23 cellular contexts compared by ENCODE assay signal in the genomic region with DNA sequence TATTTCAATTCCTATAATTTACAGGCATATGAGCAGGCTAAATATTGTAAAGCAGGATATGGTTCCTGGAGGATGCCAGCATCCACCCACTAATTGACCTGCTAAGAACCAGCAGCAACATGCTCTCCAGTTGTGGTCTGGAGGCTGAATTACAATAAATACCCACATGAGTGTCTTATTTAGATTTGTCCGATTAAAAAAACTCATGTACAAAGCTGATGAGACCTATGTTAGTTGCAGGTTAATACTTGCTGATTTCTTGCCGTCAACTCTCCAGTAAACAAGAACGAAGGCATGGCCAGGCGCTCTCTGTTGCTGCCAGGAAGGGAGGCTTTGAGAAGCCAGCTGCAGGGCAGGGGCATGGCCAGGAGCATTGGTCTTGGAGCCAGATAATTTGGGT.
"Had no signal": no experiment of that assay in that cellular context is flagged by ENCODE, and none has a peak within 500 bp of the region (broad histone marks: within the 10 kb centered on the region; RNA-seq: fewer than 3 reads in every experiment).

No MANE protein-coding gene starts in this region.

- ATAC-seq: activated CD8-positive, alpha-beta T cell treated with anti-CD3 and anti-CD28 coated beads, Interleukin-2, amount 10 ng/mL, durations not matched to agents 7 days and 5 days; activated T-helper 17 cell treated with anti-CD3 and anti-CD28 coated beads, Interleukin-2, amount 50 U/mL, for 72 hours; lower lobe of right lung; naive thymus-derived CD8-positive, alpha-beta T cell; stimulated activated naive CD8-positive, alpha-beta T cell treated with anti-CD3 and anti-CD28 coated beads, Interleukin-15, Interleukin-2, amounts not matched to agents 100 U/mL and 50 U/mL, for 24 hours had no signal

- DNase-seq: activated CD4-positive, alpha-beta T cell treated with anti-CD3 and anti-CD28 coated beads for 1 hour; activated CD4-positive, alpha-beta T cell treated with anti-CD3 and anti-CD28 coated beads, Interleukin-2, amount 50 U/mL, for 1 hour; activated CD8-positive, alpha-beta T cell treated with anti-CD3 and anti-CD28 coated beads, Interleukin-2, amount 10 ng/mL, durations not matched to agents 7 days and 5 days; activated naive CD4-positive, alpha-beta T cell; activated T-cell treated with anti-CD3 and anti-CD28 coated beads, Interleukin-2, amount 50 U/mL, for 1 hour; adrenal gland; colonic mucosa; heart right ventricle; kidney; lower lobe of right lung; naive thymus-derived CD8-positive, alpha-beta T cell; psoas muscle; right cardiac atrium; stimulated activated CD4-positive, alpha-beta T cell treated with anti-CD3 and anti-CD28 coated beads, Interleukin-12 subunit alpha, Interleukin-12 subunit beta, amount 100 ng/mL, for 4 hours; stimulated activated CD4-positive, alpha-beta T cell treated with anti-CD3 and anti-CD28 coated beads, Interleukin-4, amount 100 ng/mL, for 4 hours; stimulated activated naive CD8-positive, alpha-beta T cell treated with anti-CD3 and anti-CD28 coated beads, Interleukin-15, Interleukin-2, amounts not matched to agents 100 U/mL and 50 U/mL, for 24 hours; T-helper 1 cell; tibial artery had no signal

- H3K27me3 Mint-ChIP-seq: activated naive CD8-positive, alpha-beta T cell; activated T-helper 17 cell treated with anti-CD3 and anti-CD28 coated beads, Interleukin-2, amount 50 U/mL, for 72 hours had no signal

- H3K4me1 Mint-ChIP-seq: activated T-helper 17 cell treated with anti-CD3 and anti-CD28 coated beads, Interleukin-2, amount 50 U/mL, for 72 hours; naive thymus-derived CD8-positive, alpha-beta T cell had no signal

- FAIRE-seq: kidney, urothelium cell line had no signal

- H3K9me3 ChIP-seq: adrenal gland, ascending aorta, colonic mucosa, heart right ventricle, lower lobe of right lung, psoas muscle, tibial artery had no signal

- H3K36me3 Mint-ChIP-seq: activated naive CD8-positive, alpha-beta T cell; mesothelial cell of epicardium; naive thymus-derived CD8-positive, alpha-beta T cell had no signal

- H3K27ac ChIP-seq: adrenal gland, ascending aorta, colonic mucosa, lower lobe of right lung, tibial artery had no signal

- H3K4me3 Mint-ChIP-seq: activated CD8-positive, alpha-beta T cell treated with anti-CD3 and anti-CD28 coated beads, Interleukin-2, amount 10 ng/mL, durations not matched to agents 7 days and 5 days; activated naive CD8-positive, alpha-beta T cell; activated T-helper 17 cell treated with anti-CD3 and anti-CD28 coated beads, Interleukin-2, amount 50 U/mL, for 72 hours; mesothelial cell of epicardium; naive thymus-derived CD8-positive, alpha-beta T cell had no signal

- H3K27ac Mint-ChIP-seq: activated CD8-positive, alpha-beta T cell treated with anti-CD3 and anti-CD28 coated beads, Interleukin-2, amount 10 ng/mL, durations not matched to agents 7 days and 5 days; activated naive CD8-positive, alpha-beta T cell; activated T-helper 17 cell treated with anti-CD3 and anti-CD28 coated beads, Interleukin-2, amount 50 U/mL, for 72 hours; naive thymus-derived CD8-positive, alpha-beta T cell had no signal

- H3K4me1 ChIP-seq: colonic mucosa had no signal

- H3K4me3 ChIP-seq: adrenal gland, ascending aorta, colonic mucosa, heart right ventricle, lower lobe of right lung, psoas muscle, tibial artery had no signal

- H3K36me3 ChIP-seq: adrenal gland, ascending aorta, colonic mucosa, heart right ventricle, lower lobe of right lung, tibial artery had no signal

- H3K27me3 ChIP-seq: adrenal gland, ascending aorta, colonic mucosa, heart right ventricle, tibial artery had no signal
